19 cellular contexts compared by ENCODE assay signal in genomic region chr11:19576054-19576453, GRCh38.
DNase-seq lines count a peak whose midpoint lies in the region; ATAC-seq and TF ChIP-seq lines count a peak whose summit lies in the region.
"Had no signal": no experiment of that assay in that cellular context is flagged by ENCODE, and none has a peak within 500 bp of the region (broad histone marks: within the 10 kb centered on the region; RNA-seq: fewer than 3 reads in every experiment).

No MANE protein-coding gene starts in this region.

- H2AK5ac ChIP-seq in IMR-90 (ENCODE audit: low read depth, low read length) = no peak overlapping the region; the same call in 1 of the 2 replicates

- H3K27me3 ChIP-seq in IMR-90 (ENCODE audit: control insufficient read depth, insufficient read depth, low read length) (no peaks in the 10 kb centered on the region), esophagus muscularis mucosa (no peaks in the 10 kb centered on the region), lower lobe of right lung (ENCODE audit: low read depth) (no peaks in the 10 kb centered on the region), tibial artery (no peaks in the 10 kb centered on the region), WERI-Rb-1 (ENCODE audit: insufficient read depth, low read depth, severe bottlenecking) (peaks cover 45% of the 10 kb centered on the region)

- H2BK120ac ChIP-seq in IMR-90 (ENCODE audit: low read depth, low read length) = no peak overlapping the region

- no CpG with 5 or more reads among the region's 3 CpGs for WGBS in IMR-90 (ENCODE audit: extremely low coverage in 2 of 2, insufficient read length in 1 of 2), 2 experiments
- 96% methylated on average over 3 of the region's 3 CpGs for WGBS in esophagus muscularis mucosa

- BruUV-seq in IMR-90 (replicated peaks; lab: Mats Ljungman, UMichigan) = no TSS peak

- no peak overlapping the region for H2BK15ac ChIP-seq in IMR-90 (ENCODE audit: low read depth, low read length)

- no peak overlapping the region for H2BK5ac ChIP-seq in IMR-90 (ENCODE audit: low read depth, low read length, poor library complexity, severe bottlenecking)

- H3K14ac ChIP-seq in IMR-90 (replicated peaks; ENCODE audit: low read depth, low read length) = no peak overlapping the region

- 0 out of 4 replicates have a peak, but pooled peaks cover 0 to 6% of the 10 kb centered on the region in 2 experiments for H3K79me1 ChIP-seq in IMR-90 (ENCODE audit: low read depth in 1 of 2, low read length in 2 of 2)

- H4K5ac ChIP-seq in IMR-90 (ENCODE audit: low read depth, low read length) = no peak overlapping the region

- H3K36me3 ChIP-seq in IMR-90 (ENCODE audit: control insufficient read depth, insufficient read depth, low read length) (no peaks in the 10 kb centered on the region), esophagus muscularis mucosa (no peaks in the 10 kb centered on the region), lower lobe of right lung (no peaks in the 10 kb centered on the region), tibial artery (no peaks in the 10 kb centered on the region), WERI-Rb-1 (no peaks in the 10 kb centered on the region)

- intact Hi-C loops in IMR-90 (cut with micrococcal nuclease) (loop anchor here (5.0 kb wide), 1 partner anchor 136 kb away; the partner anchor contains the start of gene NAV2), esophagus muscularis mucosa (cut with DNase I) (no loop called here), lower lobe of right lung (cut with DNase I) (no loop called here), tibial artery (cut with DNase I; ENCODE audit: low total_unique reads) (no loop called here)

- TF ChIP-seq EP300 in esophagus muscularis mucosa (IDR thresholded peaks at IDR 0.05) = no peak

- H2BK20ac ChIP-seq in IMR-90 (ENCODE audit: low read depth, low read length) = peak overlapping the region; percentile 7; the same call in 1 of the 2 replicates

- 0 out of 2 replicates have a peak overlapping the region, but pooled peaks have one; percentile 9 for H3K18ac ChIP-seq in IMR-90 (ENCODE audit: low read depth, low read length)

- dilution Hi-C loops in IMR-90 (cut with HindIII; ENCODE audit: low sequenced_read_pairs, unreplicated experiment) = no loop called here

- no peak overlapping the region for H2AFZ ChIP-seq in IMR-90 (replicated peaks; ENCODE audit: low read length, poor library complexity)

- H3K9me3 ChIP-seq in IMR-90 (ENCODE audit: control insufficient read depth, insufficient read depth, low read length) (no peaks in the 10 kb centered on the region), esophagus muscularis mucosa (no peaks in the 10 kb centered on the region), lower lobe of right lung (no peaks in the 10 kb centered on the region), tibial artery (no peaks in the 10 kb centered on the region), WERI-Rb-1 (ENCODE audit: severe bottlenecking) (peaks cover 2% of the 10 kb centered on the region)

- H3K56ac ChIP-seq in IMR-90 (ENCODE audit: extremely low read depth, insufficient read depth, low read length) = no peak overlapping the region

- CTCF ChIA-PET in IMR-90 (lab: Yijun Ruan, JAX) = interaction anchor here (0.9 kb wide), 1 partner anchor 13 kb away, joined by 3 read pairs; no protein-coding TSS in a partner anchor

- no peak overlapping the region for H3K23ac ChIP-seq in IMR-90 (ENCODE audit: low read depth, low read length)

- no peak for TF ChIP-seq RAD21 in IMR-90 (IDR thresholded peaks at IDR 0.05; ENCODE audit: low read length)

- peaks cover 12% of the 10 kb centered on the region for H3K9me1 ChIP-seq in IMR-90 (ENCODE audit: insufficient read depth, low read length)

- no peak for ATAC-seq in IMR-90 (ENCODE audit: low read depth)
- peak; percentile 92 for ATAC-seq in lower lobe of right lung
- ATAC-seq in HG02840 (IDR thresholded peaks at IDR 0.05; ENCODE audit: low FRiP score, unreplicated experiment) = no peak
- no peak for ATAC-seq in GM21381 (IDR thresholded peaks at IDR 0.05; ENCODE audit: unreplicated experiment)
- ATAC-seq: Panc1 had no signal

- H3K4me2 ChIP-seq in IMR-90 (ENCODE audit: low read depth, low read length) = no peak overlapping the region
- H3K4me2 ChIP-seq: KMS-11 had no signal

- in situ Hi-C loops in IMR-90 (cut with MboI; ENCODE audit: low sequenced_read_pairs) = no loop called here

- DNase-seq in IMR-90 (peak; percentile 49), esophagus muscularis mucosa (ENCODE audit: extremely low spot score) (no peak), lower lobe of right lung (peak; percentile 68), tibial artery (no peak), WERI-Rb-1 (no peak)
- DNase-seq in activated CD4-positive, alpha-beta T cell treated with anti-CD3 and anti-CD28 coated beads, Interleukin-2, amount 50 U/mL, for 48 hours = no peak
- DNase-seq: AML-193, Caco-2, GDM1, MM.1S, NCI-H1105 treated with DMSO at 0.1 percent for 48 hours, NCI-H1930, NCI-H2171, NCI-H774, Right ventricle myocardium superior had no signal

- H3K4me3 ChIP-seq in IMR-90 (ENCODE audit: insufficient read depth, low read depth, low read length) (no peak overlapping the region), esophagus muscularis mucosa (no peak overlapping the region), lower lobe of right lung (no peak overlapping the region), tibial artery (no peak overlapping the region), WERI-Rb-1 (ENCODE audit: low read depth, low read length) (no peak overlapping the region)

- no peak overlapping the region for H3K27ac ChIP-seq in IMR-90 (ENCODE audit: insufficient read depth, low read length)
- peak overlapping the region; percentile 83 to 88 (median 86) for H3K27ac ChIP-seq in esophagus muscularis mucosa (replicated peaks in 1 of 4)
- H3K27ac ChIP-seq in lower lobe of right lung = no peak overlapping the region
- H3K27ac ChIP-seq in tibial artery = peak overlapping the region; percentile 84 to 88
- no peak overlapping the region for H3K27ac ChIP-seq in WERI-Rb-1
- H3K27ac ChIP-seq: KMS-11 had no signal

- no peak overlapping the region for H3K4ac ChIP-seq in IMR-90 (ENCODE audit: low read depth, low read length)

- TF ChIP-seq POLR2A in IMR-90 (IDR thresholded peaks at IDR 0.05; ENCODE audit: low read depth, low read length) = no peak
- TF ChIP-seq POLR2A in esophagus muscularis mucosa (IDR thresholded peaks at IDR 0.05; ENCODE audit: low read depth) = no peak

- H4K8ac ChIP-seq in IMR-90 (ENCODE audit: low read depth in 2 of 2, low read length in 2 of 2) = no peak overlapping the region

- H3K4me1 ChIP-seq in IMR-90 (ENCODE audit: control insufficient read depth, insufficient read depth, low read length) (peaks cover 20% of the 10 kb centered on the region), esophagus muscularis mucosa (peaks cover 49 to 65% (median 59%) of the 10 kb centered on the region in 4 donors), lower lobe of right lung (peaks cover 41% of the 10 kb centered on the region), tibial artery (peaks cover 4 to 69% (median 48%) of the 10 kb centered on the region in 4 donors)
- H3K4me1 ChIP-seq: Caco-2 had no signal

- no peaks in the 10 kb centered on the region for H4K20me1 ChIP-seq in IMR-90 (ENCODE audit: insufficient read depth, low read length)

- no peak overlapping the region for H4K91ac ChIP-seq in IMR-90 (ENCODE audit: insufficient read depth, low read depth, low read length)

- TF ChIP-seq CTCF in IMR-90 (conservative IDR thresholded peaks at IDR 0.05; ENCODE audit: low read depth, low read length) (no peak), esophagus muscularis mucosa (IDR thresholded peaks at IDR 0.05) (no peak), lower lobe of right lung (IDR thresholded peaks at IDR 0.05) (no peak), tibial artery (IDR thresholded peaks at IDR 0.05) (no peak), WERI-Rb-1 (IDR thresholded peaks at IDR 0.05; ENCODE audit: low read depth, low read length) (no peak)

- POLR2A ChIA-PET in IMR-90 (lab: Charles Lee; ENCODE audit: unreplicated experiment) = no interaction called here

- H2AK9ac ChIP-seq in IMR-90 (replicated peaks; ENCODE audit: low read depth, low read length, poor library complexity) = no peak overlapping the region

- no peak overlapping the region for H3K9ac ChIP-seq in IMR-90 (ENCODE audit: low read depth, low read length)
- H3K9ac ChIP-seq: KMS-11 had no signal

TF ChIP-seq in IMR-90, 13 proteins besides CTCF, POLR2A, EP300 and RAD21:
- no peak for TF ChIP-seq SMC3 (IDR thresholded peaks at IDR 0.05; ENCODE audit: low read depth, low read length)
- 0 out of 2 replicates have a peak, but pooled peaks have one; percentile 30 for TF ChIP-seq CEBPB (IDR thresholded peaks at IDR 0.05; ENCODE audit: low read depth, low read length)
TF ChIP-seq in IMR-90: peak in this region for 1.

Comparison
In these comparisons a context has a peak if more than half of its experiments do, and no peak if none do; other contexts are left out.
1. ATAC-seq: peak in lower lobe of right lung (2 of 2); none in IMR-90 (single experiment), HG02840 (single experiment) and GM21381 (single experiment).
2. DNase-seq: peak in IMR-90 (single experiment) and lower lobe of right lung (single experiment); none in esophagus muscularis mucosa (single experiment), tibial artery (0 of 2), activated CD4-positive, alpha-beta T cell treated with anti-CD3 and anti-CD28 coated beads, Interleukin-2, amount 50 U/mL, for 48 hours (0 of 2) and WERI-Rb-1 (single experiment).
3. H3K27ac ChIP-seq: peak in esophagus muscularis mucosa (4 of 4) and tibial artery (2 of 2); none in IMR-90 (single experiment), lower lobe of right lung (single experiment) and WERI-Rb-1 (single experiment).